Comparison of ENCODE assay signal across 6 cellular contexts in genomic region chr11:6249822-6250555, GRCh38. TPM values are rescaled to one million over a fixed set of nuclear protein-coding genes. Genes with fewer than 3 reads are reported as not detected.
DNase-seq lines count a peak whose midpoint lies in the region; ATAC-seq and TF ChIP-seq lines count a peak whose summit lies in the region.

No MANE protein-coding gene starts in this region.

- TF ChIP-seq CTCF in AG10803 (conservative IDR thresholded peaks at IDR 0.05; ENCODE audit: low read length) (no peak), SK-N-SH (IDR thresholded peaks at IDR 0.05) (no peak)

- H3K4me1 ChIP-seq in SK-N-SH (ENCODE audit: control insufficient read depth in 1 of 2, insufficient read depth in 2 of 2, low read depth in 1 of 2, low read length in 1 of 2), result no peaks in the 10 kb centered on the region; a peak in 1 of 4 replicates
- H3K4me1 ChIP-seq in CD8-positive, alpha-beta memory T cell (ENCODE audit: insufficient read depth, low read length), result no peaks in the 10 kb centered on the region

- H3K4me2 ChIP-seq in SK-N-SH, result no peak overlapping the region

- H3K4me1 Mint-ChIP-seq in CD8-positive, alpha-beta memory T cell, result no peaks in the 10 kb centered on the region

- H3K4me3 ChIP-seq in AG10803 (ENCODE audit: low read length) (no peak overlapping the region), SK-N-SH (ENCODE audit: low read depth in 2 of 2, low read length in 1 of 2) (no peak overlapping the region)
- no peak overlapping the region for H3K4me3 ChIP-seq in CD8-positive, alpha-beta memory T cell (ENCODE audit: low read length)

- H2AFZ ChIP-seq in SK-N-SH (ENCODE audit: low read depth), result no peak overlapping the region

- H3K27ac ChIP-seq in SK-N-SH (ENCODE audit: low read depth in 2 of 2, low read length in 1 of 2), result no peak overlapping the region
- H3K27ac ChIP-seq in CD8-positive, alpha-beta memory T cell (ENCODE audit: low read depth, low read length), result no peak overlapping the region

- no peaks in the 10 kb centered on the region for H3K9me2 ChIP-seq in SK-N-SH

- no peaks in the 10 kb centered on the region for H3K79me2 ChIP-seq in SK-N-SH (ENCODE audit: insufficient read depth)

- TF ChIP-seq RAD21 in SK-N-SH (IDR thresholded peaks at IDR 0.05; ENCODE audit: low read length), result no peak

- no peaks in the 10 kb centered on the region for H3K36me3 ChIP-seq in SK-N-SH (replicated peaks in 1 of 2; ENCODE audit: control insufficient read depth in 1 of 2, insufficient read depth in 2 of 2, low read length in 1 of 2)
- H3K36me3 ChIP-seq in CD8-positive, alpha-beta memory T cell (ENCODE audit: insufficient read depth, low read length), result no peaks in the 10 kb centered on the region

- peaks cover 0 to 3% (median 1%) of the 10 kb centered on the region in 3 donors for H3K36me3 Mint-ChIP-seq in CD8-positive, alpha-beta memory T cell

- H3K4me3 Mint-ChIP-seq in CD8-positive, alpha-beta memory T cell, result no peak overlapping the region

- no peaks in the 10 kb centered on the region for H4K20me1 ChIP-seq in SK-N-SH (ENCODE audit: insufficient read depth)

- no peak for TF ChIP-seq EP300 in SK-N-SH (IDR thresholded peaks at IDR 0.05; ENCODE audit: borderline replicate concordance in 1 of 2, low read depth in 1 of 2, low read length in 1 of 2)

- peaks cover 0 to 3% (median 0%) of the 10 kb centered on the region in 5 donors for H3K9me3 Mint-ChIP-seq in CD8-positive, alpha-beta memory T cell

- DNase-seq in AG10803 (ENCODE audit: low read depth) (peak; percentile 80), SK-N-SH (peak; percentile 38), iris pigment epithelial cell (ENCODE audit: low read depth) (peak; percentile 65), NCI-H510A treated with DMSO at 0.1 percent for 48 hours (lab: John Stamatoyannopoulos, UW) (no peak)
- DNase-seq in CD8-positive, alpha-beta memory T cell, result no peak

- WGBS in SK-N-SH (ENCODE audit: low lambda C conversion rate), result 6% methylated on average over 2 of the region's 3 CpGs

- no peak overlapping the region for H3K9ac ChIP-seq in SK-N-SH

- CTCF ChIA-PET in SK-N-SH (lab: Yijun Ruan, JAX), result interaction anchor here (0.8 to 5.6 kb wide), 22 partner anchors 11 to 563 kb away, joined by 3 to 82 read pairs (median 5); partner anchors contain the start of genes CAVIN3 and CCKBR
- CTCF ChIA-PET in CD8-positive, alpha-beta memory T cell (lab: Charles Lee), result interaction anchor here (0.8 to 4.2 kb wide), 8 partner anchors 10 to 191 kb away, joined by 3 to 24 read pairs (median 6); partner anchors contain the start of genes CCKBR, FHIP1B and HPX

- POLR2A ChIA-PET in SK-N-SH (lab: Yijun Ruan, JAX), result no interaction called here
- POLR2A ChIA-PET in CD8-positive, alpha-beta memory T cell (lab: Charles Lee), result no interaction called here

- H3K9me3 ChIP-seq in SK-N-SH, result no peaks in the 10 kb centered on the region
- H3K9me3 ChIP-seq in CD8-positive, alpha-beta memory T cell (ENCODE audit: low read length), result no peaks in the 10 kb centered on the region

- H3K27ac Mint-ChIP-seq in CD8-positive, alpha-beta memory T cell, result no peak overlapping the region

- no peaks in the 10 kb centered on the region for H3F3A ChIP-seq in SK-N-SH (replicated peaks; ENCODE audit: insufficient read depth)

- peaks cover 4 to 12% of the 10 kb centered on the region in 2 donors for H3K27me3 Mint-ChIP-seq in CD8-positive, alpha-beta memory T cell

- no peak for ATAC-seq in HG03442 (IDR thresholded peaks at IDR 0.05; ENCODE audit: unreplicated experiment)

- peaks cover 15% of the 10 kb centered on the region; the same call in 1 of the 2 replicates for H3K27me3 ChIP-seq in SK-N-SH (ENCODE audit: insufficient read depth)
- H3K27me3 ChIP-seq in CD8-positive, alpha-beta memory T cell (ENCODE audit: insufficient read depth, low read length, poor library complexity, severe bottlenecking), result peaks cover under 1% of the 10 kb centered on the region

TF ChIP-seq in SK-N-SH, 30 proteins besides CTCF, POLR2A, EP300 and RAD21:
- TF ChIP-seq TCF12 (IDR thresholded peaks at IDR 0.05), result peak; percentile 35; the same call in 1 of the 2 replicates
- no peak for TF ChIP-seq FOXM1 (IDR thresholded peaks at IDR 0.05; ENCODE audit: low read depth)
- TF ChIP-seq GATA2 (CRISPR knock-in tag; IDR thresholded peaks at IDR 0.05), result no peak; the same call in 1 of the 2 replicates
- peak; percentile 44 for TF ChIP-seq FOSL2 (IDR thresholded peaks at IDR 0.05; ENCODE audit: borderline replicate concordance, low read depth)
- TF ChIP-seq ZBTB33 (IDR thresholded peaks at IDR 0.05; ENCODE audit: borderline replicate concordance, low read depth), result no peak
- TF ChIP-seq PBX3 (IDR thresholded peaks at IDR 0.05), result 0 out of 2 replicates have a peak, but pooled peaks have one; percentile 6
- TF ChIP-seq TAF1 (IDR thresholded peaks at IDR 0.05; ENCODE audit: borderline replicate concordance, low read depth, low read length), result no peak
- TF ChIP-seq TEAD4 (IDR thresholded peaks at IDR 0.05; ENCODE audit: borderline replicate concordance, insufficient read depth), result no peak
- no peak for TF ChIP-seq YY1 (IDR thresholded peaks at IDR 0.05; ENCODE audit: low read depth)
- TF ChIP-seq MXI1 (IDR thresholded peaks at IDR 0.05; ENCODE audit: low read depth, low read length), result no peak
- TF ChIP-seq JUND (IDR thresholded peaks at IDR 0.05), result peak; percentile 22
- TF ChIP-seq RXRA (IDR thresholded peaks at IDR 0.05; ENCODE audit: borderline replicate concordance, low read depth), result no peak
- peak; percentile 56 for TF ChIP-seq NFIC (IDR thresholded peaks at IDR 0.05; ENCODE audit: borderline replicate concordance)

RNA-seq across cellular contexts. Expression of gene CCKBR, which starts 9.6 kb away (rescaled TPM):
- polyA plus RNA-seq in SK-N-SH (2012; rRNA removed), result not detected in 2 replicates
- not detected in 2 replicates for polyA plus RNA-seq in SK-N-SH (2012; cell fraction: cytosol; rRNA removed)
- not detected in 2 replicates for polyA plus RNA-seq in SK-N-SH (2012; cell fraction: nucleus; rRNA removed)
- not detected for total RNA-seq in CD8-positive, alpha-beta memory T cell
- polyA plus RNA-seq in CD8-positive, alpha-beta memory T cell, result not detected

RNA-seq across cellular contexts. Expression of gene CNGA4, which starts 11.1 kb away (rescaled TPM):
- 0.08 and 0.13 TPM in 2 replicates for polyA plus RNA-seq in SK-N-SH (2012; rRNA removed)
- 0.10 TPM in 2 replicates for polyA plus RNA-seq in SK-N-SH (2012; cell fraction: cytosol; rRNA removed)
- 0.50 and 0.62 TPM in 2 replicates for polyA plus RNA-seq in SK-N-SH (2012; cell fraction: nucleus; rRNA removed)
- total RNA-seq in CD8-positive, alpha-beta memory T cell, result under 1 TPM in 1 of 2 experiments, not detected in 1; 0.15 TPM
- polyA plus RNA-seq in CD8-positive, alpha-beta memory T cell, result not detected

RNA-seq across cellular contexts. Expression of gene FHIP1B, which starts 15.6 kb away (rescaled TPM):
- polyA plus RNA-seq in SK-N-SH (2012; rRNA removed), result 26.3 and 38.2 TPM in 2 replicates
- polyA plus RNA-seq in SK-N-SH (2012; cell fraction: cytosol; rRNA removed), result 5.3 and 8.6 TPM in 2 replicates
- 141 and 145 TPM in 2 replicates for polyA plus RNA-seq in SK-N-SH (2012; cell fraction: nucleus; rRNA removed)
- 10 to 100 TPM; 20.2 to 20.6 TPM for total RNA-seq in CD8-positive, alpha-beta memory T cell
- 16.4 TPM for polyA plus RNA-seq in CD8-positive, alpha-beta memory T cell

RNA-seq across cellular contexts. Expression of gene C11orf42, which starts 44.6 kb away (rescaled TPM):
- not detected in 2 replicates for polyA plus RNA-seq in SK-N-SH (2012; rRNA removed)
- not detected in 2 replicates for polyA plus RNA-seq in SK-N-SH (2012; cell fraction: cytosol; rRNA removed)
- not detected in 2 replicates for polyA plus RNA-seq in SK-N-SH (2012; cell fraction: nucleus; rRNA removed)
- total RNA-seq in CD8-positive, alpha-beta memory T cell, result not detected
- not detected for polyA plus RNA-seq in CD8-positive, alpha-beta memory T cell

RNA-seq across cellular contexts. Expression of gene OR52W1, which starts 51.0 kb away (rescaled TPM):
- not detected in 2 replicates for polyA plus RNA-seq in SK-N-SH (2012; rRNA removed)
- polyA plus RNA-seq in SK-N-SH (2012; cell fraction: cytosol; rRNA removed), result not detected in 2 replicates
- polyA plus RNA-seq in SK-N-SH (2012; cell fraction: nucleus; rRNA removed), result not detected in 2 replicates
- total RNA-seq in CD8-positive, alpha-beta memory T cell, result not detected
- not detected for polyA plus RNA-seq in CD8-positive, alpha-beta memory T cell

Comparison
In these comparisons a context has a peak if more than half of its experiments do, and no peak if none do; other contexts are left out.
1. DNase-seq: peak in AG10803 (single experiment), SK-N-SH (single experiment) and iris pigment epithelial cell (single experiment); none in CD8-positive, alpha-beta memory T cell (0 of 5) and NCI-H510A treated with DMSO at 0.1 percent for 48 hours (single experiment).